ENCODE assay signal across 9 cellular contexts in genomic region chrX:10017866-10018265, GRCh38. TPM values are rescaled to one million over a fixed set of nuclear protein-coding genes. Genes with fewer than 3 reads are reported as not detected.
A peak's percentile ranks its signal among the peaks of the same experiment; 100 is the strongest.
DNase-seq lines count a peak whose midpoint lies in the region; ATAC-seq and TF ChIP-seq lines count a peak whose summit lies in the region.
"Had no signal": no experiment of that assay in that cellular context is flagged by ENCODE, and none has a peak within 500 bp of the region (broad histone marks: within the 10 kb centered on the region; RNA-seq: fewer than 3 reads in every experiment).

No MANE protein-coding gene starts in this region.

- no peaks in the 10 kb centered on the region; the same call in 1 of the 2 replicates for H3K36me3 ChIP-seq in BJ (ENCODE audit: control insufficient read depth, insufficient read depth, low read length)
- no peaks in the 10 kb centered on the region for H3K36me3 ChIP-seq in mesendoderm (ENCODE audit: control insufficient read depth, insufficient read depth, low read length)
- no peaks in the 10 kb centered on the region for H3K36me3 ChIP-seq in aorta (ENCODE audit: control insufficient read depth in 1 of 2, insufficient read depth in 2 of 2, low read length in 1 of 2)

- peaks cover 52% of the 10 kb centered on the region for H3K36me3 Mint-ChIP-seq in brain
- H3K36me3 Mint-ChIP-seq: activated naive CD4-positive, alpha-beta T cell treated with anti-CD3 and anti-CD28 coated beads, Interleukin-2, amount 50 U/mL, for 24 hours had no signal

- H3K56ac ChIP-seq in mesendoderm (ENCODE audit: low read length), result no peak overlapping the region

- no peak overlapping the region for H4K8ac ChIP-seq in mesendoderm (ENCODE audit: low read depth, low read length)

- H4K5ac ChIP-seq in mesendoderm (ENCODE audit: low read length), result no peak overlapping the region

- no peak overlapping the region for H3K4me3 ChIP-seq in BJ (ENCODE audit: low read depth, low read length)
- H3K4me3 ChIP-seq in mesendoderm (ENCODE audit: low read length), result no peak overlapping the region
- H3K4me3 ChIP-seq in aorta (ENCODE audit: low read length in 2 of 2), result no peak overlapping the region

- WGBS in mesendoderm (ENCODE audit: extremely low coverage, insufficient coverage, low lambda C conversion rate), result no CpG with 5 or more reads among the region's 8 CpGs
- 8 to 14% methylated on average over 8 of the region's 8 CpGs for WGBS in aorta, 2 donors

- H3K9me3 ChIP-seq in aorta (ENCODE audit: control insufficient read depth, low read length), result no peaks in the 10 kb centered on the region

- POLR2A ChIA-PET in BJ (lab: Charles Lee), result no interaction called here

- no peak overlapping the region for H2AK5ac ChIP-seq in mesendoderm (ENCODE audit: low read length)

- peaks cover 38% of the 10 kb centered on the region for H3K4me1 Mint-ChIP-seq in brain

- H3K79me2 ChIP-seq in mesendoderm (ENCODE audit: control insufficient read depth, insufficient read depth, low read length), result peaks cover 24% of the 10 kb centered on the region

- H2BK120ac ChIP-seq in mesendoderm (ENCODE audit: low read depth, low read length), result no peak overlapping the region

- peak overlapping the region in 2 of 5 experiments; percentile 74 to 82 for H3K27ac Mint-ChIP-seq in brain
- H3K27ac Mint-ChIP-seq: activated naive CD4-positive, alpha-beta T cell treated with anti-CD3 and anti-CD28 coated beads, Interleukin-2, amount 50 U/mL, for 24 hours had no signal

- in situ Hi-C loops in KBM-7 (cut with MboI; ENCODE audit: low pct_unique_long_range_greater_than_20kb, low sequenced_read_pairs), result no loop called here

- H3K27me3 Mint-ChIP-seq in brain, result no peaks in the 10 kb centered on the region
- H3K27me3 Mint-ChIP-seq: activated naive CD4-positive, alpha-beta T cell treated with anti-CD3 and anti-CD28 coated beads, Interleukin-2, amount 50 U/mL, for 24 hours had no signal

- no peak overlapping the region for H2BK5ac ChIP-seq in mesendoderm (ENCODE audit: low read length)

- H3K27ac ChIP-seq in mesendoderm (ENCODE audit: low read depth, low read length) (no peak overlapping the region), aorta (ENCODE audit: low read depth in 1 of 2, low read length in 2 of 2) (no peak overlapping the region)

- no peak overlapping the region for H3K23ac ChIP-seq in mesendoderm (ENCODE audit: low read length)

- peaks cover 0 to 16% (median 11%) of the 10 kb centered on the region in 5 experiments for H3K9me3 Mint-ChIP-seq in brain
- H3K9me3 Mint-ChIP-seq: activated naive CD4-positive, alpha-beta T cell treated with anti-CD3 and anti-CD28 coated beads, Interleukin-2, amount 50 U/mL, for 24 hours had no signal

- no peaks in the 10 kb centered on the region for H3K27me3 ChIP-seq in BJ (ENCODE audit: control insufficient read depth, insufficient read depth, low read length)
- no peaks in the 10 kb centered on the region for H3K27me3 ChIP-seq in mesendoderm (ENCODE audit: insufficient read depth, low read length, poor library complexity)
- H3K27me3 ChIP-seq in aorta (ENCODE audit: control insufficient read depth in 1 of 2, insufficient read depth in 2 of 2, low read length in 1 of 2), result no peaks in the 10 kb centered on the region

- CTCF ChIA-PET in BJ (lab: Yijun Ruan, JAX), result interaction anchor here (1.1 to 2.0 kb wide), 3 partner anchors 93 to 101 kb away, joined by 3 to 9 read pairs (median 3); no protein-coding TSS in a partner anchor

- H3K18ac ChIP-seq in mesendoderm (ENCODE audit: low read length), result no peak overlapping the region

- H3K4me3 Mint-ChIP-seq in brain, result peak overlapping the region; percentile 55 to 81 (median 63)
- H3K4me3 Mint-ChIP-seq: activated naive CD4-positive, alpha-beta T cell treated with anti-CD3 and anti-CD28 coated beads, Interleukin-2, amount 50 U/mL, for 24 hours had no signal

- no peak overlapping the region for H3K4ac ChIP-seq in mesendoderm (ENCODE audit: low read depth, low read length)

- ATAC-seq in HG02798 (IDR thresholded peaks at IDR 0.05; ENCODE audit: poor library complexity, unreplicated experiment) (no peak), aorta (ENCODE audit: low FRiP score) (no peak)

- no peaks in the 10 kb centered on the region for H3K4me1 ChIP-seq in mesendoderm (ENCODE audit: control insufficient read depth, low read depth, low read length)
- no peaks in the 10 kb centered on the region for H3K4me1 ChIP-seq in aorta (ENCODE audit: control insufficient read depth in 1 of 2, insufficient read depth in 2 of 2, low read length in 2 of 2)

- TF ChIP-seq CTCF in BJ (IDR thresholded peaks at IDR 0.05; ENCODE audit: insufficient read depth, low read depth, low read length) (peak; percentile 16; the same call in 1 of the 2 replicates), brain (conservative IDR thresholded peaks at IDR 0.05) (no peak)

- H3K4me2 ChIP-seq in mesendoderm (ENCODE audit: low read length), result no peak overlapping the region

- H3K9ac ChIP-seq in mesendoderm (ENCODE audit: low read length), result no peak overlapping the region

- no peaks in the 10 kb centered on the region for H3K79me1 ChIP-seq in mesendoderm (ENCODE audit: low read length)

- intact Hi-C loops in aorta (cut with DNase I), result loop anchor here in 1 of 2 donors (5.0 kb wide), 1 partner anchor 89 kb away; no protein-coding TSS in a partner anchor

- H2BK15ac ChIP-seq in mesendoderm (replicated peaks; ENCODE audit: low read depth), result no peak overlapping the region

- peak; percentile 64 for DNase-seq in BJ (ENCODE audit: low read depth)
- peak; percentile 93 for DNase-seq in KBM-7
- DNase-seq in mesendoderm, result peak; percentile 76
- DNase-seq in DMS153 treated with DMSO at 0.1 percent for 48 hours (lab: John Stamatoyannopoulos, UW; ENCODE audit: unreplicated experiment), result no peak
- DNase-seq in putamen (ENCODE audit: low spot score), result no peak
- DNase-seq in aorta, result no peak

RNA-seq across cellular contexts. Expression of gene CLDN34, which starts 50.7 kb away (rescaled TPM):
- not detected in 2 replicates for polyA plus RNA-seq in BJ (2011; rRNA removed)
- polyA minus RNA-seq in BJ (2011; rRNA and poly(A)+ RNA removed), result not detected in 2 replicates
- polyA plus RNA-seq in brain (ENCODE audit: insufficient read depth, low read depth, low replicate concordance), result not detected
- polyA plus RNA-seq in mesendoderm (2013, experiment 1 of 2), result 0.24 TPM
- polyA plus RNA-seq in mesendoderm (2013, experiment 2 of 2), result 0.22 TPM
- total RNA-seq in aorta, result under 1 TPM in 1 of 2 donors, not detected in 1; 0.36 TPM
- polyA plus RNA-seq in aorta, result not detected

Comparison
In these comparisons a context has a peak if more than half of its experiments do, and no peak if none do; other contexts are left out.
1. DNase-seq: peak in BJ (single experiment), KBM-7 (single experiment) and mesendoderm (single experiment); none in DMS153 treated with DMSO at 0.1 percent for 48 hours (single experiment), putamen (single experiment) and aorta (0 of 2).